In the genomic region with DNA sequence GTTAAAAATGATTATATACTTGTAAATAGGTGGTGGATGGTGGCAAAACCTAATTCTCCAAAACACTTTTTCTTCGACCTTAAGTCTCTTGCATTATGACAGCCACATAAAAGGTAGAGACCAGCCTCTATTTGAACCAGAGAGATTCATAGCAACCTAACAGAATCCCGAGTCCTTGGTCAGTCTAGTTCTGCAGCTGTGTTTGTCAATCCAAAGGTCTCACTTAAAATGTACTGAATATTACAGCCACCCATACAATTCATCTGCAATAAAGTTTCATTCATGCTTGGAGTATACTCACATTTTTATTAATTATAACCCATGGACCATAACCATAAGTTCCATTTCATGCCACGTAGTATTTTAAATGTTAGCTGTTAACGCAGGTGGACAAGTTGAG, we compare ENCODE assay signal across 31 cellular contexts.
"Had no signal": no experiment of that assay in that cellular context is flagged by ENCODE, and none has a peak within 500 bp of the region (broad histone marks: within the 10 kb centered on the region; RNA-seq: fewer than 3 reads in every experiment).

No MANE protein-coding gene starts in this region.

- H3K9me3 Mint-ChIP-seq: activated CD4-positive, alpha-beta memory T cell treated with anti-CD3 and anti-CD28 coated beads, Interleukin-2, amount 10 ng/mL, durations not matched to agents 7 days and 5 days; activated CD4-positive, alpha-beta T cell treated with anti-CD3 and anti-CD28 coated beads, Interleukin-2, amount 10 ng/mL, durations not matched to agents 24 days and 14 days; activated naive CD4-positive, alpha-beta T cell treated with anti-CD3 and anti-CD28 coated beads for 36 hours; activated naive CD4-positive, alpha-beta T cell treated with anti-CD3 and anti-CD28 coated beads, Interleukin-2, amount 50 U/mL, for 24 hours; activated naive CD8-positive, alpha-beta T cell treated with anti-CD3 and anti-CD28 coated beads for 36 hours; activated naive CD8-positive, alpha-beta T cell treated with anti-CD3 and anti-CD28 coated beads, Interleukin-2, amount 50 U/mL, for 24 hours; activated T-cell treated with anti-CD3 and anti-CD28 coated beads, Interleukin-2, amount 50 U/mL, for 4 hours; activated T-helper 17 cell treated with anti-CD3 and anti-CD28 coated beads, Interleukin-2, amount 50 U/mL, for 72 hours; effector memory CD8-positive, alpha-beta T cell; T-helper 2 cell treated with Interferon-gamma antibody and Interleukin-4, amounts not matched to agents 5 μg/mL and 100 μg/mL, for 36 hours had no signal

- ATAC-seq: activated CD4-positive, alpha-beta T cell treated with anti-CD3 and anti-CD28 coated beads for 36 hours; activated naive CD8-positive, alpha-beta T cell treated with anti-CD3 and anti-CD28 coated beads, Interleukin-2, amount 50 U/mL, for 24 hours; activated T-cell treated with anti-CD3 and anti-CD28 coated beads, Interleukin-2, amount 50 U/mL, for 4 hours; activated T-helper 17 cell treated with anti-CD3 and anti-CD28 coated beads, Interleukin-2, amount 50 U/mL, for 72 hours; body of pancreas; effector memory CD8-positive, alpha-beta T cell; foreskin keratinocyte; gastrocnemius medialis; T-helper 17 cell had no signal

- H3K27ac Mint-ChIP-seq: activated B cell treated with CpG ODN at 0.5 μM for 24 hours; activated CD4-positive, alpha-beta memory T cell treated with anti-CD3 and anti-CD28 coated beads, Interleukin-2, amount 10 ng/mL, durations not matched to agents 7 days and 5 days; activated CD4-positive, alpha-beta T cell treated with anti-CD3 and anti-CD28 coated beads for 36 hours; activated CD4-positive, alpha-beta T cell treated with anti-CD3 and anti-CD28 coated beads, Interleukin-2, amount 10 ng/mL, durations not matched to agents 24 days and 14 days; activated naive CD4-positive, alpha-beta T cell treated with anti-CD3 and anti-CD28 coated beads for 36 hours; activated naive CD4-positive, alpha-beta T cell treated with anti-CD3 and anti-CD28 coated beads, Interleukin-2, amount 50 U/mL, for 24 hours; activated naive CD8-positive, alpha-beta T cell treated with anti-CD3 and anti-CD28 coated beads for 36 hours; activated naive CD8-positive, alpha-beta T cell treated with anti-CD3 and anti-CD28 coated beads, Interleukin-2, amount 50 U/mL, for 24 hours; activated T-helper 17 cell treated with anti-CD3 and anti-CD28 coated beads, Interleukin-2, amount 50 U/mL, for 72 hours; effector memory CD8-positive, alpha-beta T cell; T-helper 17 cell; T-helper 2 cell treated with Interferon-gamma antibody and Interleukin-4, amounts not matched to agents 5 μg/mL and 100 μg/mL, for 36 hours had no signal

- H3K36me3 ChIP-seq: adrenal gland, esophagus muscularis mucosa, gastrocnemius medialis, WERI-Rb-1 had no signal

- H3K4me3 Mint-ChIP-seq: activated B cell treated with CpG ODN at 0.5 μM for 24 hours; activated CD4-positive, alpha-beta memory T cell treated with anti-CD3 and anti-CD28 coated beads, Interleukin-2, amount 10 ng/mL, durations not matched to agents 7 days and 5 days; activated CD4-positive, alpha-beta T cell treated with anti-CD3 and anti-CD28 coated beads for 36 hours; activated CD4-positive, alpha-beta T cell treated with anti-CD3 and anti-CD28 coated beads, Interleukin-2, amount 10 ng/mL, durations not matched to agents 24 days and 14 days; activated naive CD4-positive, alpha-beta T cell treated with anti-CD3 and anti-CD28 coated beads for 36 hours; activated naive CD4-positive, alpha-beta T cell treated with anti-CD3 and anti-CD28 coated beads, Interleukin-2, amount 50 U/mL, for 24 hours; activated naive CD8-positive, alpha-beta T cell treated with anti-CD3 and anti-CD28 coated beads for 36 hours; activated naive CD8-positive, alpha-beta T cell treated with anti-CD3 and anti-CD28 coated beads, Interleukin-2, amount 50 U/mL, for 24 hours; activated T-cell treated with anti-CD3 and anti-CD28 coated beads, Interleukin-2, amount 50 U/mL, for 4 hours; activated T-helper 17 cell treated with anti-CD3 and anti-CD28 coated beads, Interleukin-2, amount 50 U/mL, for 72 hours; effector memory CD8-positive, alpha-beta T cell; T-helper 17 cell; T-helper 2 cell treated with Interferon-gamma antibody and Interleukin-4, amounts not matched to agents 5 μg/mL and 100 μg/mL, for 36 hours had no signal

- H3K27me3 Mint-ChIP-seq: activated B cell treated with CpG ODN at 0.5 μM for 24 hours; activated CD4-positive, alpha-beta memory T cell treated with anti-CD3 and anti-CD28 coated beads, Interleukin-2, amount 10 ng/mL, durations not matched to agents 7 days and 5 days; activated CD4-positive, alpha-beta T cell treated with anti-CD3 and anti-CD28 coated beads for 36 hours; activated CD4-positive, alpha-beta T cell treated with anti-CD3 and anti-CD28 coated beads, Interleukin-2, amount 10 ng/mL, durations not matched to agents 24 days and 14 days; activated naive CD4-positive, alpha-beta T cell treated with anti-CD3 and anti-CD28 coated beads, Interleukin-2, amount 50 U/mL, for 24 hours; activated naive CD8-positive, alpha-beta T cell treated with anti-CD3 and anti-CD28 coated beads for 36 hours; activated naive CD8-positive, alpha-beta T cell treated with anti-CD3 and anti-CD28 coated beads, Interleukin-2, amount 50 U/mL, for 24 hours; activated T-helper 17 cell treated with anti-CD3 and anti-CD28 coated beads, Interleukin-2, amount 50 U/mL, for 72 hours; effector memory CD8-positive, alpha-beta T cell; T-helper 17 cell had no signal

- H3K4me3 ChIP-seq: adrenal gland, body of pancreas, esophagus muscularis mucosa, gastrocnemius medialis had no signal

- H3K4me1 ChIP-seq: adrenal gland, body of pancreas, esophagus muscularis mucosa, foreskin keratinocyte, gastrocnemius medialis had no signal

- DNase-seq: activated B cell treated with CpG ODN at 0.5 μM for 24 hours; activated CD4-positive, alpha-beta memory T cell treated with anti-CD3 and anti-CD28 coated beads, Interleukin-2, amount 10 ng/mL, durations not matched to agents 7 days and 5 days; activated CD4-positive, alpha-beta T cell treated with anti-CD3 and anti-CD28 coated beads for 36 hours; activated CD4-positive, alpha-beta T cell treated with anti-CD3 and anti-CD28 coated beads, Interleukin-2, amount 10 ng/mL, durations not matched to agents 24 days and 14 days; activated CD4-positive, CD25-positive, alpha-beta regulatory T cell treated with anti-CD3 and anti-CD28 coated beads, Interleukin-2, amount 50 U/mL, for 72 hours; activated effector memory CD4-positive, alpha-beta T cell treated with Interleukin-2 at 50 U/mL for 16 hours; activated gamma-delta T cell treated with Interleukin-2 at 50 U/mL for 16 hours; activated naive CD4-positive, alpha-beta T cell treated with anti-CD3 and anti-CD28 coated beads for 36 hours; activated naive CD8-positive, alpha-beta T cell treated with anti-CD3 and anti-CD28 coated beads for 36 hours; activated naive CD8-positive, alpha-beta T cell treated with anti-CD3 and anti-CD28 coated beads, Interleukin-2, amount 50 U/mL, for 24 hours; activated T-cell treated with anti-CD3 and anti-CD28 coated beads, Interleukin-2, amount 50 U/mL, for 4 hours; adrenal gland; amygdala; aorta; body of pancreas; caudate nucleus; cortex of kidney; dermis blood vessel endothelial cell; effector CD4-positive, alpha-beta T cell; effector memory CD8-positive, alpha-beta T cell; erythroblast; foreskin keratinocyte; gastrocnemius medialis; T-helper 1 cell; T-helper 17 cell; T1000; WERI-Rb-1 had no signal

- H3K27ac ChIP-seq: adrenal gland, body of pancreas, esophagus muscularis mucosa, foreskin keratinocyte, gastrocnemius medialis, WERI-Rb-1 had no signal

- H3K27me3 ChIP-seq: adrenal gland, body of pancreas, esophagus muscularis mucosa, foreskin keratinocyte, gastrocnemius medialis had no signal

- H3K4me1 Mint-ChIP-seq: activated CD4-positive, alpha-beta memory T cell treated with anti-CD3 and anti-CD28 coated beads, Interleukin-2, amount 10 ng/mL, durations not matched to agents 7 days and 5 days; activated CD4-positive, alpha-beta T cell treated with anti-CD3 and anti-CD28 coated beads for 36 hours; activated CD4-positive, alpha-beta T cell treated with anti-CD3 and anti-CD28 coated beads, Interleukin-2, amount 10 ng/mL, durations not matched to agents 24 days and 14 days; activated naive CD4-positive, alpha-beta T cell treated with anti-CD3 and anti-CD28 coated beads, Interleukin-2, amount 50 U/mL, for 24 hours; activated naive CD8-positive, alpha-beta T cell treated with anti-CD3 and anti-CD28 coated beads for 36 hours; activated naive CD8-positive, alpha-beta T cell treated with anti-CD3 and anti-CD28 coated beads, Interleukin-2, amount 50 U/mL, for 24 hours; activated T-helper 17 cell treated with anti-CD3 and anti-CD28 coated beads, Interleukin-2, amount 50 U/mL, for 72 hours; T-helper 17 cell had no signal

- H3K9me3 ChIP-seq: adrenal gland, body of pancreas, esophagus muscularis mucosa, gastrocnemius medialis had no signal
